8 cellular contexts compared by ENCODE assay signal in the genomic region with DNA sequence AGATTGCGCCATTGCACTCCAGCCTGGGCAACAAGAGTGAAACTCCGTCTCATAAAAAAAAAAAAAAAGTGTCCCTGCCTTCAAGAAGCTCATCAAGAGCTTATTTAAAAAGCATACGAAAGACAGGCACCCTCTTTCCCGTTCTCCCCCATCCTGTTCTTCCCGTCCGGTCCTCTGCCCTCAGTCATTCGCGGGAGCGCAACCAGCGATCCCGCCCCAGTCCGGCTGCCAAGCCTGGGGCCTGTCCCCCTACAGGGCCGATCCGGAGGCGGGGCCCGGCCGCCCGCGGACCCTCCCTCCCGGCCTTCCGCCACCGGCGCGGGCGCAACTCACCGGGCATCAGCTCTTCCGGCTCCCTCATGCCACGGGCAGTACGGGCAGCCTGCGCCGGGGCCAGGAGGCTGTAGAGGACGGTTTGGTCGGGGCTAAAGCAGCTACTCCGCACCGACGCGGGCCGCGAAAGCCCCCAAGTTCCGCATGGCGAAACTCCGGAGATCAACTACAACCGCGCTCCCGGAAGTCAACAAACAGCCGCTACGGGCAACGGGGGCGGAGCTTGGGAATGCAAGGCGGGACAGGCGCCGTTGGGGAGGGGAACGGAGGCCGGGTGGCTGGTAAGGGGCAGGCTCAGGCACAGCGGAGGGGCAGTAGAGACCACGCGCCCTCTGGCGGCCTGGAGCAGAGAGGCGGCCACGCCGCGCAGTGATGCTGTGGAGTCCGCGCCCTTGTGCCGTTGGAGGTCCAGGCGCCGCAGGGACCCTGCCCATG. TPM values are rescaled to one million over a fixed set of nuclear protein-coding genes. Genes with fewer than 3 reads are reported as not detected.
DNase-seq lines count a peak whose midpoint lies in the region; ATAC-seq and TF ChIP-seq lines count a peak whose summit lies in the region.

A gene with protein sequence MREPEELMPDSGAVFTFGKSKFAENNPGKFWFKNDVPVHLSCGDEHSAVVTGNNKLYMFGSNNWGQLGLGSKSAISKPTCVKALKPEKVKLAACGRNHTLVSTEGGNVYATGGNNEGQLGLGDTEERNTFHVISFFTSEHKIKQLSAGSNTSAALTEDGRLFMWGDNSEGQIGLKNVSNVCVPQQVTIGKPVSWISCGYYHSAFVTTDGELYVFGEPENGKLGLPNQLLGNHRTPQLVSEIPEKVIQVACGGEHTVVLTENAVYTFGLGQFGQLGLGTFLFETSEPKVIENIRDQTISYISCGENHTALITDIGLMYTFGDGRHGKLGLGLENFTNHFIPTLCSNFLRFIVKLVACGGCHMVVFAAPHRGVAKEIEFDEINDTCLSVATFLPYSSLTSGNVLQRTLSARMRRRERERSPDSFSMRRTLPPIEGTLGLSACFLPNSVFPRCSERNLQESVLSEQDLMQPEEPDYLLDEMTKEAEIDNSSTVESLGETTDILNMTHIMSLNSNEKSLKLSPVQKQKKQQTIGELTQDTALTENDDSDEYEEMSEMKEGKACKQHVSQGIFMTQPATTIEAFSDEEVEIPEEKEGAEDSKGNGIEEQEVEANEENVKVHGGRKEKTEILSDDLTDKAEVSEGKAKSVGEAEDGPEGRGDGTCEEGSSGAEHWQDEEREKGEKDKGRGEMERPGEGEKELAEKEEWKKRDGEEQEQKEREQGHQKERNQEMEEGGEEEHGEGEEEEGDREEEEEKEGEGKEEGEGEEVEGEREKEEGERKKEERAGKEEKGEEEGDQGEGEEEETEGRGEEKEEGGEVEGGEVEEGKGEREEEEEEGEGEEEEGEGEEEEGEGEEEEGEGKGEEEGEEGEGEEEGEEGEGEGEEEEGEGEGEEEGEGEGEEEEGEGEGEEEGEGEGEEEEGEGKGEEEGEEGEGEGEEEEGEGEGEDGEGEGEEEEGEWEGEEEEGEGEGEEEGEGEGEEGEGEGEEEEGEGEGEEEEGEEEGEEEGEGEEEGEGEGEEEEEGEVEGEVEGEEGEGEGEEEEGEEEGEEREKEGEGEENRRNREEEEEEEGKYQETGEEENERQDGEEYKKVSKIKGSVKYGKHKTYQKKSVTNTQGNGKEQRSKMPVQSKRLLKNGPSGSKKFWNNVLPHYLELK (minus strand): TSS at position 503 of the 768 bp plus-strand sequence. CDS start 142 bp downstream, at position 361.

- H3K9me3 Mint-ChIP-seq in nephron, result peaks cover 14% of the 10 kb centered on the region

- no peaks in the 10 kb centered on the region for H3K36me3 Mint-ChIP-seq in nephron (ENCODE audit: low read depth)

- no peaks in the 10 kb centered on the region for H3K27me3 Mint-ChIP-seq in nephron (ENCODE audit: low read depth)

- peak within 1 kb of the TSS; percentile 68 for H3K4me3 ChIP-seq in fibroblast of pulmonary artery (replicated peaks; ENCODE audit: low read depth, low read length)

- H3K4me3 Mint-ChIP-seq in nephron, result peak within 1 kb of the TSS; percentile 94 to 97 (median 95)

- peak; percentile 66 for TF ChIP-seq CTCF in LNCAP (IDR thresholded peaks at IDR 0.05)
- TF ChIP-seq CTCF in fibroblast of pulmonary artery (IDR thresholded peaks at IDR 0.05; ENCODE audit: low read length, missing control alignments), result peak; percentile 66
- peak; percentile 59 to 70 (median 66) for TF ChIP-seq CTCF in nephron (IDR thresholded peaks at IDR 0.05; ENCODE audit: unreplicated experiment in 3 of 3)

- DNase-seq in ELF-1 (ENCODE audit: low read depth, low spot score) (peak; percentile 98), H4 (ENCODE audit: low spot score) (peak; percentile 91), RPMI8226 (peak; percentile 95), fibroblast of pulmonary artery (ENCODE audit: low read depth) (peak; percentile 95)
- DNase-seq in activated T-helper 9 cell treated with anti-CD3 and anti-CD28 coated beads, Interleukin-2, amount 50 U/mL, for 16 hours (ENCODE audit: low read depth), result peak; percentile 85
- peak; percentile 91 for DNase-seq in stimulated activated naive CD8-positive, alpha-beta T cell treated with anti-CD3 and anti-CD28 coated beads, Interleukin-15, Interleukin-2, amounts not matched to agents 100 U/mL and 50 U/mL, for 24 hours

- H3K4me1 Mint-ChIP-seq in nephron, result peaks cover 16% of the 10 kb centered on the region

- ATAC-seq in stimulated activated naive CD8-positive, alpha-beta T cell treated with anti-CD3 and anti-CD28 coated beads, Interleukin-15, Interleukin-2, amounts not matched to agents 100 U/mL and 50 U/mL, for 24 hours, result peak; percentile 98

- H3K27ac Mint-ChIP-seq in nephron, result peak within 1 kb of the TSS; percentile 88 to 97 (median 96)

RNA-seq across cellular contexts. Expression of the gene that starts here (rescaled TPM):
- 7.1 and 10.5 TPM in 2 replicates for total RNA-seq in H4 (2014; rRNA removed; shearing (Covaris generic))

Comparison
In these comparisons a context has a peak if more than half of its experiments do, and no peak if none do; other contexts are left out.
1. Peak in every context shown above with its lines: DNase-seq, ATAC-seq and H3K4me3 ChIP-seq.